In the genomic region with DNA sequence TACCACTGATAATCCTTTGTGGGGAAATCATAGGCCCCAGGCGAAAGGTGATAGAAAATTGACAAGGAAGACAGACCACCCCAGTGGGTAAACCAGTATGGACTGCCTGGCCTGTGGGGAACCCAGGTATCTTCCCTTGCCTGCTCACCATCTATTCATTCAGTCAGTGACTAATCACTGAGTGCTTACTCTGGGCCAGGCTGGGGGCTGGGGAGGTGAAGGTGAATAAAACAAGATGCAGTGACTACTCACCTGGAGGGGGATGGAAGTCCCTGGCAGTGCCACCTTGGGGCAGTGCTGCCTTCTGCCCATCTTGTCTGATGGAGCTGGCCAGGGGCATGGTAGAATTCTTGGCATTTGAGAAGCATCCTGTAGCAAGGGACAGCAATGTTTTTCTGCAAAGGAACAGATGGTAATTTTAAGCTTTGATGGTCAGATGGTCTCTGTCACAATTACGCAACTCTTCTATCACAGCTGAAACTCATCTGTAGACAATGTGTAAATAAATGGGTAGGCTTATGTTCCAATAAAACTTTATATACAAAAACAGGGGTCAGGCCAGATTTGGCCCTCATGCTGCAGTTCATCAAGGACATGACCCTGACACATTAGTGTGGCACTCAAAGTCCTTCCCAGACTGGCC, we compare ENCODE assay signal across 1 cellular context.
TF ChIP-seq lines count a peak whose summit lies in the region.

No MANE protein-coding gene starts in this region.

TF ChIP-seq in H1, 55 proteins besides CTCF, POLR2A, EP300 and RAD21:
- TF ChIP-seq CBX5 (IDR thresholded peaks at IDR 0.05; ENCODE audit: low read depth, low read length) (no peak), CEBPB (IDR thresholded peaks at IDR 0.05; ENCODE audit: low read depth, low read length) (peak; percentile 30; the same call in 1 of the 2 replicates)
